7 cellular contexts compared by ENCODE assay signal in the genomic region with DNA sequence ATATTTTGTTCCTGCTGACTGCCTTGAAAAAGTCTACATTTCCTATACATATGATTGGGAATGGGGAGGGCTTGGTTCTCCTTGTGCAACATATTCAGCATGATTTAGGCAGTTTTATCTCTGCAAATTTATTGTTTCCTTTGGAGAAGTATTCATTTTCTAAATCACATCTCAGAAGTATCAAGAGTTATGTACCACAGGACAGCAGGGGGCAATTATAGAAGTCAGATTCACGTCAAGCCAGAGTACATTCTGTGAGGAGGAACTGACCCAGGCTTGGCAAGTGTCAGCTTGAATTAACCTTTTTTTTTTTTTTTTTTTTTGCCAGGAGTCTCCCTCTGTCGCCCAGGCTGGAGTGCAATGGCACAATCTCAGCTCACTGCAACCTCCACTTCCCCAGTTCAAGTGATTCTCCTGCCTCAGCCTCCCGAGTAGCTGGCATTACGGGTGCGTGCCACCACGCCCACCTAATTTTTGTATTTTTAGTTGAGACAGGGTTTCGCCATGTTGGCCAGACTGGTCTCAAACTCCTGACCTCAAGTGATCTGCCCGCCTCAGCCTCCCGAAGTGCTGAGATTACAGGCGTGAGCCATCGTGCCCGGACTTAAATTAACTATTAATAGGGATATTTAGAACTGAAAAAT. TPM values are rescaled to one million over a fixed set of nuclear protein-coding genes. Genes with fewer than 3 reads are reported as not detected.
DNase-seq lines count a peak whose midpoint lies in the region; ATAC-seq, FAIRE-seq and TF ChIP-seq lines count a peak whose summit lies in the region.
"Not testable (repeated sequence)": the region's sequence is repeated elsewhere in the genome, so short reads cannot be mapped to it uniquely, and the experiment has no call there.

No MANE protein-coding gene starts in this region.

- not testable (repeated sequence) for H3K36me3 ChIP-seq in KMS-11 (ENCODE audit: insufficient read depth); SU-DHL-6 (ENCODE audit: low read length); liver (ENCODE audit: control insufficient read depth in 4 of 4, insufficient read depth in 3 of 4, low read depth in 1 of 4, low read length in 3 of 4); skeletal muscle satellite cell (ENCODE audit: insufficient read depth, low read length)

- 83% methylated on average over 12 of the region's 12 CpGs for WGBS in liver

- H3K9ac ChIP-seq in KMS-11; liver (ENCODE audit: low read depth in 1 of 2, low read length in 2 of 2); skeletal muscle satellite cell (ENCODE audit: low read depth, low read length): not testable (repeated sequence)
- peak overlapping the region; percentile 53 for H3K9ac ChIP-seq in SU-DHL-6 (ENCODE audit: low read length)

- peak; percentile 9 for FAIRE-seq in GM12892 (lab: Jason Lieb, UNC)

- TF ChIP-seq RAD21 in liver (IDR thresholded peaks at IDR 0.05), result not testable (repeated sequence)

- not testable (repeated sequence) for H3K4me3 ChIP-seq in KMS-11 (IDR thresholded peaks at IDR 0.05; ENCODE audit: insufficient read depth, low read depth, low read length); liver (ENCODE audit: low read depth in 1 of 3, low read length in 3 of 3); skeletal muscle satellite cell (ENCODE audit: low read length)
- H3K4me3 ChIP-seq in SU-DHL-6 (ENCODE audit: insufficient read depth, low read length, poor library complexity, severe bottlenecking), result peak overlapping the region; percentile 26

- DNase-seq in GM12892 (ENCODE audit: insufficient read length), result not testable (repeated sequence)

- not testable (repeated sequence) for H3K27ac ChIP-seq in KMS-11
- H3K27ac ChIP-seq in SU-DHL-6 (ENCODE audit: low read depth, low read length), result peak overlapping the region; percentile 95
- H3K27ac ChIP-seq in liver (ENCODE audit: low read depth in 1 of 2, low read length in 2 of 2), result peak overlapping the region; percentile 22 to 56

- H4K20me1 ChIP-seq in KMS-11 (ENCODE audit: insufficient read depth); SU-DHL-6 (ENCODE audit: low read depth, low read length): not testable (repeated sequence)

- not testable (repeated sequence) for H3K36me3 Mint-ChIP-seq in activated naive CD4-positive, alpha-beta T cell treated with anti-CD3 and anti-CD28 coated beads, Interleukin-2, amount 50 U/mL, for 24 hours

- not testable (repeated sequence) for H3K9me2 ChIP-seq in SU-DHL-6 (replicated peaks; ENCODE audit: insufficient read depth, low read length)

- not testable (repeated sequence) for H3K79me2 ChIP-seq in KMS-11 (ENCODE audit: insufficient read depth, low read depth); SU-DHL-6 (ENCODE audit: insufficient read depth, low read length)

- TF ChIP-seq POLR2A in GM12892 (IDR thresholded peaks at IDR 0.05; ENCODE audit: low read depth, low read length), result not testable (repeated sequence)

- peak overlapping the region; percentile 85 for H3K4me3 Mint-ChIP-seq in activated naive CD4-positive, alpha-beta T cell treated with anti-CD3 and anti-CD28 coated beads, Interleukin-2, amount 50 U/mL, for 24 hours

- peaks cover 96% of the 10 kb centered on the region for H3K4me1 Mint-ChIP-seq in activated naive CD4-positive, alpha-beta T cell treated with anti-CD3 and anti-CD28 coated beads, Interleukin-2, amount 50 U/mL, for 24 hours

- H2AFZ ChIP-seq in KMS-11 (ENCODE audit: low read depth) (peak overlapping the region; percentile 51; the same call in 1 of the 2 replicates), SU-DHL-6 (ENCODE audit: low read depth, low read length, severe bottlenecking) (peak overlapping the region; percentile 78)

- not testable (repeated sequence) for H3K9me3 Mint-ChIP-seq in activated naive CD4-positive, alpha-beta T cell treated with anti-CD3 and anti-CD28 coated beads, Interleukin-2, amount 50 U/mL, for 24 hours

- peak overlapping the region; percentile 99 for H3K27ac Mint-ChIP-seq in activated naive CD4-positive, alpha-beta T cell treated with anti-CD3 and anti-CD28 coated beads, Interleukin-2, amount 50 U/mL, for 24 hours

- H3K27me3 Mint-ChIP-seq in activated naive CD4-positive, alpha-beta T cell treated with anti-CD3 and anti-CD28 coated beads, Interleukin-2, amount 50 U/mL, for 24 hours, result not testable (repeated sequence)

- H3K4me2 ChIP-seq in KMS-11, result peak overlapping the region; percentile 27; the same call in 1 of the 2 replicates
- peak overlapping the region; percentile 80 for H3K4me2 ChIP-seq in SU-DHL-6 (ENCODE audit: low read depth, low read length, poor library complexity, severe bottlenecking)
- peak overlapping the region; percentile 28 for H3K4me2 ChIP-seq in skeletal muscle satellite cell (ENCODE audit: low read length)

- H3K4me1 ChIP-seq in KMS-11 (ENCODE audit: low read depth, poor library complexity, severe bottlenecking) (peaks cover 62% of the 10 kb centered on the region), skeletal muscle satellite cell (ENCODE audit: control insufficient read depth, insufficient read depth, low read length) (peaks cover 14% of the 10 kb centered on the region)
- not testable (repeated sequence) for H3K4me1 ChIP-seq in liver (ENCODE audit: control insufficient read depth in 4 of 4, insufficient read depth in 4 of 4, low read length in 3 of 4)

- not testable (repeated sequence) for H3K27me3 ChIP-seq in KMS-11 (ENCODE audit: insufficient read depth, low read depth); SU-DHL-6 (ENCODE audit: low read length); liver (ENCODE audit: control insufficient read depth in 4 of 4, insufficient read depth in 4 of 4, low read length in 3 of 4); skeletal muscle satellite cell (ENCODE audit: control insufficient read depth, insufficient read depth, low read length)

- peak; percentile 59 for ATAC-seq in esophagus mucosa

- peaks cover 22% of the 10 kb centered on the region for H3F3A ChIP-seq in SU-DHL-6 (ENCODE audit: insufficient read depth)

- H3K9me3 ChIP-seq in SU-DHL-6 (ENCODE audit: insufficient read depth, low read length); liver (ENCODE audit: control insufficient read depth in 4 of 4, low read length in 3 of 4); skeletal muscle satellite cell (replicated peaks; ENCODE audit: low read length): not testable (repeated sequence)

- TF ChIP-seq CTCF in KMS-11 (conservative IDR thresholded peaks at IDR 0.05; ENCODE audit: low read depth, low read length); SU-DHL-6 (IDR thresholded peaks at IDR 0.05; ENCODE audit: insufficient read depth, low read length, poor library complexity, severe bottlenecking); liver (IDR thresholded peaks at IDR 0.05; ENCODE audit: low read depth, low read length, missing input control): not testable (repeated sequence)

RNA-seq across cellular contexts. Expression of a gene that starts 18.2 kb away (rescaled TPM):
- 39.8 TPM for polyA plus RNA-seq in GM12892 (2012; ENCODE audit: missing spikeins)
- total RNA-seq in esophagus mucosa, result 20.9 TPM
- 10 to 100 TPM; 42.9 to 49.0 TPM for total RNA-seq in liver
- 1 to 10 TPM; 4.4 to 7.8 TPM for polyA plus RNA-seq in liver
- 43.5 and 49.2 TPM in 2 replicates for total RNA-seq in skeletal muscle satellite cell (2012; rRNA removed)

Comparison
In these comparisons a context has a peak if more than half of its experiments do, and no peak if none do; other contexts are left out.
1. H3K4me2 ChIP-seq: peak in every context shown above with its lines; median percentile 80 in SU-DHL-6; 28 in skeletal muscle satellite cell; 27 in KMS-11.